1 cellular context compared by ENCODE assay signal in genomic region chr15:42059661-42060476, GRCh38.
TF ChIP-seq lines count a peak whose summit lies in the region.

No MANE protein-coding gene starts in this region.

TF ChIP-seq in K562, 482 proteins besides CTCF, POLR2A, EP300 and RAD21 (continued from another document):
- TF ChIP-seq DEAF1 (CRISPR knock-in tag; IDR thresholded peaks at IDR 0.05) (0 out of 2 replicates have a peak, but pooled peaks have one; percentile 20), CBFA2T2 (conservative IDR thresholded peaks at IDR 0.05) (no peak), CSDE1 (IDR thresholded peaks at IDR 0.05) (peak in 1 of 2 experiments; percentile 66; a peak in 1 of 4 replicates), SRSF3 (IDR thresholded peaks at IDR 0.05; ENCODE audit: insufficient read depth, low read length) (no peak), MXI1 (IDR thresholded peaks at IDR 0.05; ENCODE audit: low read depth, low read length) (peak; percentile 96), BMI1 (IDR thresholded peaks at IDR 0.05; ENCODE audit: low read length) (peak; percentile 76), SMC3 (conservative IDR thresholded peaks at IDR 0.05; ENCODE audit: insufficient read depth, low read depth, low read length) (peak; percentile 81; the same call in 1 of the 2 replicates), NEUROD1 (IDR thresholded peaks at IDR 0.05; ENCODE audit: borderline replicate concordance, low read depth, low read length, partially characterized antibody) (peak; percentile 78), MEIS2 (IDR thresholded peaks at IDR 0.05; ENCODE audit: partially characterized antibody) (peak; percentile 4), CREM (IDR thresholded peaks at IDR 0.05; ENCODE audit: low read depth) (0 out of 2 replicates have a peak, but pooled peaks have one; percentile 7), MYNN (IDR thresholded peaks at IDR 0.05) (peak; percentile 96), MYNN (CRISPR knock-in tag; IDR thresholded peaks at IDR 0.05) (peak; percentile 70; the same call in 1 of the 2 replicates), IFI16 (CRISPR knock-in tag; IDR thresholded peaks at IDR 0.05) (no peak), MAZ (CRISPR knock-in tag; conservative IDR thresholded peaks at IDR 0.05 in 1 of 2, IDR thresholded peaks at IDR 0.05 in 1 of 2) (0 out of 4 replicates have a peak, but pooled peaks of 1 of the 2 experiments have one; percentile 14)
TF ChIP-seq in K562: peak in this region for 13.
